Comparison of ENCODE assay signal across 8 cellular contexts in the genomic region with DNA sequence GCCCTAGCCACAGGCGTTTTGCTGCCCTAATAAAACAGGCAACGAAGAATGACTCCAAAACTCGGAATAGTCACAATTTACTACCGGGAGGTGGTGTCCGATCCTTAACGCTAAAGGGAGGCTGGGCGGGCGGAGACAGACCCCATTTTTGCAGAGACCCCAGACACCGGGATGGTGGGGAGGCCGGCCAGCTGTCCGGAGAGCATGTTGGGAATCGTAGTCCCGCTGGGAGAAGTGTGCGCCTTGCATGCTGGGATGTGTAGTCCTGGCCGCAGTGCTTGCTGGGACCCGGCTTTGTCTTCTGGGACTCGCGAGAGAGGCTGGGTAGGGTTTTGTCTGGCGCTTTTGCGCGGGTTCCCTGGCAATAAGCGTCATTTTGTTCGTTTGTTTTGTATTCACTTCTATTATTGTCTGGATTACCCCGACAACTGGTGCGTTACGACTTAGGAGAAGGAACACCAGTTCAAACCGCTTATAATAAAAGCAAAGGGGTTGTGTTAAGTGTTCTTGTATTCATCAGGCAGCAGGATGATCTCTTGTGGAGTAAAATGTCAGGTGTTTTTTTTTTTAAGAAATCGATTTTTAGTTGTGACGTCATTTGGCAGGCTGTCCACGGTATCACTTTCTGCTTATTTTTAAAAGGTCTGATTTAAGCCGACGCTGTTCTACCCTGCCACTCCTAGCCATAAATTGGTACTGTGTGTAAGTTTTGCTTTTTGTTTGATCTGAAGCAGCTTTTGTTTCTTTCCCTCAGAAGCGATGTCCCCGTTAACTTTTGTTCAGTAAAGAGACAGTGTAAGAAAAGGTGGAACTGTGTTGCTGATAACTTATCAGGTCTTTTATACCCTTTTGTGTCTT.
DNase-seq lines count a peak whose midpoint lies in the region; FAIRE-seq and TF ChIP-seq lines count a peak whose summit lies in the region.

No MANE protein-coding gene starts in this region.

- H3K27me3 Mint-ChIP-seq in nephron (ENCODE audit: low read depth), result no peaks in the 10 kb centered on the region
- H3K27me3 Mint-ChIP-seq in stimulated activated naive CD8-positive, alpha-beta T cell treated with anti-CD3 and anti-CD28 coated beads, Interleukin-15, Interleukin-2, amounts not matched to agents 100 ng/mL and 50 ng/mL, for 24 hours, result no peaks in the 10 kb centered on the region

- POLR2A ChIA-PET in RWPE1 (lab: Yijun Ruan, JAX; ENCODE audit: low non-redundant PET), result no interaction called here

- peak; percentile 57; the same call in 1 of the 2 replicates for TF ChIP-seq POLR2A in H54 (IDR thresholded peaks at IDR 0.05; ENCODE audit: low read depth, low read length)

- no peaks in the 10 kb centered on the region for H3K9me3 Mint-ChIP-seq in nephron
- no peaks in the 10 kb centered on the region for H3K9me3 Mint-ChIP-seq in stimulated activated naive CD8-positive, alpha-beta T cell treated with anti-CD3 and anti-CD28 coated beads, Interleukin-15, Interleukin-2, amounts not matched to agents 100 ng/mL and 50 ng/mL, for 24 hours

- peaks cover 11% of the 10 kb centered on the region for H3K36me3 Mint-ChIP-seq in nephron (ENCODE audit: low read depth)
- peaks cover 35% of the 10 kb centered on the region for H3K36me3 Mint-ChIP-seq in stimulated activated naive CD8-positive, alpha-beta T cell treated with anti-CD3 and anti-CD28 coated beads, Interleukin-15, Interleukin-2, amounts not matched to agents 100 ng/mL and 50 ng/mL, for 24 hours (ENCODE audit: low read depth)

- TF ChIP-seq CTCF in RWPE1 (conservative IDR thresholded peaks at IDR 0.05; ENCODE audit: low read depth) (no peak), nephron (IDR thresholded peaks at IDR 0.05; ENCODE audit: unreplicated experiment in 3 of 3) (no peak)

- DNase-seq in ELR (ENCODE audit: low read depth) (peak; percentile 99), H54 (ENCODE audit: insufficient read length, low spot score) (peak; percentile 50), LoVo (ENCODE audit: low spot score) (peak; percentile 95), RWPE1 (ENCODE audit: low spot score) (peak; percentile 93), fibroblast of the conjunctiva (ENCODE audit: low read depth) (peak; percentile 98)
- peak; percentile 98 for DNase-seq in activated effector memory CD4-positive, alpha-beta T cell treated with anti-CD3 and anti-CD28 coated beads, Interleukin-2, amount 50 U/mL, for 16 hours

- H3K4me1 Mint-ChIP-seq in nephron, result peaks cover 39% of the 10 kb centered on the region
- peaks cover 48% of the 10 kb centered on the region for H3K4me1 Mint-ChIP-seq in stimulated activated naive CD8-positive, alpha-beta T cell treated with anti-CD3 and anti-CD28 coated beads, Interleukin-15, Interleukin-2, amounts not matched to agents 100 ng/mL and 50 ng/mL, for 24 hours (ENCODE audit: low read depth)

- CTCF ChIA-PET in RWPE1 (lab: Yijun Ruan, JAX), result interaction anchor here (0.6 to 1.0 kb wide), 2 partner anchors 37 to 99 kb away, joined by 3 to 5 read pairs; partner anchors contain the start of gene B3GLCT

- H3K4me3 Mint-ChIP-seq in nephron, result peak overlapping the region; percentile 94 to 95 (median 95)
- peak overlapping the region; percentile 91 for H3K4me3 Mint-ChIP-seq in stimulated activated naive CD8-positive, alpha-beta T cell treated with anti-CD3 and anti-CD28 coated beads, Interleukin-15, Interleukin-2, amounts not matched to agents 100 ng/mL and 50 ng/mL, for 24 hours

- peak overlapping the region; percentile 98 to 99 (median 98) for H3K27ac Mint-ChIP-seq in nephron
- H3K27ac Mint-ChIP-seq in stimulated activated naive CD8-positive, alpha-beta T cell treated with anti-CD3 and anti-CD28 coated beads, Interleukin-15, Interleukin-2, amounts not matched to agents 100 ng/mL and 50 ng/mL, for 24 hours, result peak overlapping the region; percentile 98

- peak; percentile 83 for FAIRE-seq in H54 (lab: Jason Lieb, UNC)

- peak overlapping the region; percentile 93 for H3K27ac ChIP-seq in RWPE1

Comparison
In these comparisons a context has a peak if more than half of its experiments do, and no peak if none do; other contexts are left out.
1. Peak in every context shown above with its lines: DNase-seq and H3K27ac ChIP-seq.